19 cellular contexts compared by ENCODE assay signal in the genomic region with DNA sequence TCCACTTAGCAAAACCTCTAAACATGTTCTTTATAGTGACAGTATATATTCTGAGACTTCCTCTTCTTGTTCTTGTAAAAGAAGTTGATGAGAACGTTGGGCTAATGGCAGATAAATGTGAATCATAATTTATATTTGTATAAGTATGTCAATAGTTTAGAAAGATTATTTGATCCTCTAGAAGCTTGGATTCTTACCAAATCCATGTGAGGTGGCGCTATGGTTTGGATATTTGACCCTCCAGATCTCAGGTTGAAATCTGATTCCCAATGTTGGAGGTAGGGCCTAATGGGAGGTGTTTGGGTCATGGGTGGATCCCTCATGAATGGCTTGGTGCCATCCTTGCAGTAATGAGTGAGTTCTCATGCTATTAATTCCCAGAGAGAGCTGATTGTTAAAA. TPM values are rescaled to one million over a fixed set of nuclear protein-coding genes. Genes with fewer than 3 reads are reported as not detected.
DNase-seq lines count a peak whose midpoint lies in the region; ATAC-seq, FAIRE-seq and TF ChIP-seq lines count a peak whose summit lies in the region.
"Had no signal": no experiment of that assay in that cellular context is flagged by ENCODE, and none has a peak within 500 bp of the region (broad histone marks: within the 10 kb centered on the region; RNA-seq: fewer than 3 reads in every experiment).

No MANE protein-coding gene starts in this region.

- TF ChIP-seq EP300 in HepG2 (IDR thresholded peaks at IDR 0.05; ENCODE audit: low read depth in 2 of 2, low read length in 2 of 2) (no peak), HepG2 (CRISPR knock-in tag; IDR thresholded peaks at IDR 0.05; ENCODE audit: borderline replicate concordance) (no peak)

- H3K9ac ChIP-seq in HepG2 (ENCODE audit: insufficient read depth, low read depth, low read length) (no peak overlapping the region), PC-3 (ENCODE audit: low read length) (no peak overlapping the region)
- H3K9ac ChIP-seq: BLaER1 treated with 17β-estradiol and CSF1 and Interleukin-3, amounts not matched to agents 10 nM and 100 nM had no signal

- H3K9me3 ChIP-seq in HepG2 (ENCODE audit: low read length), result no peaks in the 10 kb centered on the region
- H3K9me3 ChIP-seq in right lobe of liver, result no peaks in the 10 kb centered on the region
- H3K9me3 ChIP-seq in PC-3 (ENCODE audit: low read length), result no peaks in the 10 kb centered on the region
- H3K9me3 ChIP-seq: BLaER1 treated with 17β-estradiol and CSF1 and Interleukin-3, amounts not matched to agents 10 nM and 100 nM had no signal

- TF ChIP-seq POLR2A in HepG2 (IDR thresholded peaks at IDR 0.05; ENCODE audit: insufficient read depth in 1 of 2, low read depth in 2 of 2, low read length in 2 of 2) (no peak), right lobe of liver (IDR thresholded peaks at IDR 0.05) (no peak)

- H3K36me3 ChIP-seq in HepG2 (replicated peaks in 1 of 2; ENCODE audit: control insufficient read depth in 1 of 2, insufficient read depth in 2 of 2, low read length in 2 of 2) (no peaks in the 10 kb centered on the region), right lobe of liver (no peaks in the 10 kb centered on the region), PC-3 (ENCODE audit: low read depth, low read length) (no peaks in the 10 kb centered on the region)
- H3K36me3 ChIP-seq: BLaER1 treated with 17β-estradiol and CSF1 and Interleukin-3, amounts not matched to agents 10 nM and 100 nM had no signal

- peaks cover 73% of the 10 kb centered on the region for H3K4me1 ChIP-seq in HepG2 (ENCODE audit: insufficient read depth, low read length)
- H3K4me1 ChIP-seq in right lobe of liver, result no peaks in the 10 kb centered on the region
- peaks cover 23% of the 10 kb centered on the region for H3K4me1 ChIP-seq in PC-3 (ENCODE audit: insufficient read depth, low read length)
- H3K4me1 ChIP-seq: BLaER1 treated with 17β-estradiol and CSF1 and Interleukin-3, amounts not matched to agents 10 nM and 100 nM had no signal

- CTCF ChIA-PET in HepG2 (lab: Yijun Ruan, JAX; ENCODE audit: low intra/inter-chr PET ratio, low total read pairs) (interaction anchor here (2.0 kb wide), 1 partner anchor 23 kb away, joined by 4 read pairs; no protein-coding TSS in a partner anchor), PC-3 (lab: Charles Lee) (interaction anchor here (0.6 to 1.9 kb wide), 3 partner anchors 21 to 382 kb away, joined by 3 to 7 read pairs (median 5); partner anchors contain the start of gene SCN1A)

- H3K27me3 ChIP-seq in HepG2 (ENCODE audit: control insufficient read depth in 1 of 2, insufficient read depth in 2 of 2, low read length in 2 of 2), result no peaks in the 10 kb centered on the region
- H3K27me3 ChIP-seq in right lobe of liver, result no peaks in the 10 kb centered on the region
- H3K27me3 ChIP-seq in PC-3 (ENCODE audit: low read length), result peaks cover 17% of the 10 kb centered on the region; the same call in 1 of the 2 replicates
- H3K27me3 ChIP-seq: BLaER1 treated with 17β-estradiol and CSF1 and Interleukin-3, amounts not matched to agents 10 nM and 100 nM had no signal

- in situ Hi-C loops in HepG2 (cut with HindIII; ENCODE audit: extremely low pct_ligation_motif_present, low pct_unique_long_range_greater_than_20kb), result no loop called here

- H3K9me2 ChIP-seq in PC-3 (replicated peaks; ENCODE audit: low read length), result no peaks in the 10 kb centered on the region

- DNase-seq in NCI-H1092 (lab: John Stamatoyannopoulos, UW), result peak; percentile 2
- DNase-seq in NCI-H1092 treated with DMSO at 0.1 percent for 48 hours (lab: John Stamatoyannopoulos, UW), result no peak
- DNase-seq in HepG2 (ENCODE audit: low spot score), result no peak
- no peak for DNase-seq in right lobe of liver
- peak; percentile 96 for DNase-seq in PC-3
- no peak for DNase-seq in activated T-cell treated with anti-CD3 and anti-CD28 coated beads for 4 hours
- DNase-seq: ACHN; Calu3; CD4-positive, alpha-beta T cell; DMS 273 treated with DMSO at 0.1 percent for 48 hours; DMS79 treated with DMSO at 0.1 percent for 48 hours; EL; GOT3; H9 had no signal

- POLR2A ChIA-PET in HepG2 (lab: Yijun Ruan, JAX) (interaction anchor here (1.0 to 8.9 kb wide), 3 partner anchors 17 to 204 kb away, joined by 5 to 198 read pairs (median 5); partner anchors contain the start of gene TTC21B), PC-3 (lab: Charles Lee; ENCODE audit: unreplicated experiment) (interaction anchor here (0.5 kb wide), 1 partner anchor 115 kb away, joined by 3 read pairs; no protein-coding TSS in a partner anchor)

- no peak overlapping the region for H3K4me3 ChIP-seq in HepG2 (replicated peaks in 1 of 3; ENCODE audit: insufficient read depth in 1 of 3, low read depth in 2 of 3, low read length in 3 of 3)
- no peak overlapping the region for H3K4me3 ChIP-seq in right lobe of liver
- H3K4me3 ChIP-seq in PC-3 (ENCODE audit: low read length), result no peak overlapping the region
- H3K4me3 ChIP-seq: BLaER1 treated with 17β-estradiol and CSF1 and Interleukin-3, amounts not matched to agents 10 nM and 100 nM had no signal

- ATAC-seq in HepG2, result no peak
- no peak for ATAC-seq in right lobe of liver
- peak; percentile 89 for ATAC-seq in PC-3
- no peak for ATAC-seq in HG02852 (IDR thresholded peaks at IDR 0.05; ENCODE audit: unreplicated experiment)

- H4K20me1 ChIP-seq in HepG2 (ENCODE audit: insufficient read depth, low read length) (no peaks in the 10 kb centered on the region), PC-3 (ENCODE audit: low read length) (no peaks in the 10 kb centered on the region)
- H4K20me1 ChIP-seq: BLaER1 treated with 17β-estradiol and CSF1 and Interleukin-3, amounts not matched to agents 10 nM and 100 nM had no signal

- no peak for TF ChIP-seq RAD21 in HepG2 (CRISPR knock-in tag; IDR thresholded peaks at IDR 0.05)

- no peak for TF ChIP-seq CTCF in HepG2 (CRISPR knock-in tag; IDR thresholded peaks at IDR 0.05)
- no peak for TF ChIP-seq CTCF in right lobe of liver (IDR thresholded peaks at IDR 0.05)
- 0 out of 2 replicates have a peak, but pooled peaks have one; percentile 15 for TF ChIP-seq CTCF in PC-3 (conservative IDR thresholded peaks at IDR 0.05; ENCODE audit: low read depth, low read length)

- peak overlapping the region; percentile 66 for H3K27ac ChIP-seq in HepG2 (ENCODE audit: extremely low read length, insufficient read depth, low read length)
- no peak overlapping the region for H3K27ac ChIP-seq in right lobe of liver
- peak overlapping the region; percentile 24 for H3K27ac ChIP-seq in PC-3 (ENCODE audit: low read length)
- H3K27ac ChIP-seq: BLaER1 treated with 17β-estradiol and CSF1 and Interleukin-3, amounts not matched to agents 10 nM and 100 nM had no signal

- FAIRE-seq in HepG2 (lab: Jason Lieb, UNC), result no peak
- FAIRE-seq: G401.6, GM12892 had no signal

- intact Hi-C loops in HepG2 (cut with micrococcal nuclease; ENCODE audit: unreplicated experiment), result loop anchor here (5.0 kb wide), 1 partner anchor 1175 kb away; no protein-coding TSS in a partner anchor
- intact Hi-C loops in right lobe of liver (cut with DNase I), result no loop called here
- intact Hi-C loops in PC-3 (cut with micrococcal nuclease), result loop anchor here (1.0 kb wide), 1 partner anchor 379 kb away; no protein-coding TSS in a partner anchor

- H3K4me2 ChIP-seq in HepG2 (ENCODE audit: low read depth, low read length) (peak overlapping the region; percentile 5), PC-3 (ENCODE audit: low read length) (peak overlapping the region; percentile 27)
- H3K4me2 ChIP-seq: BLaER1 treated with 17β-estradiol and CSF1 and Interleukin-3, amounts not matched to agents 10 nM and 100 nM had no signal

- no peaks in the 10 kb centered on the region for H3K79me2 ChIP-seq in HepG2 (ENCODE audit: insufficient read depth, low read length)
- no peaks in the 10 kb centered on the region for H3K79me2 ChIP-seq in PC-3 (ENCODE audit: low read length)

- no peak overlapping the region for H2AFZ ChIP-seq in HepG2 (ENCODE audit: low read length)
- no peak overlapping the region for H2AFZ ChIP-seq in PC-3 (ENCODE audit: low read length)

- 65% methylated on average over 2 of the region's 2 CpGs for WGBS in HepG2 (ENCODE audit: low lambda C conversion rate)
- 42% methylated on average over 2 of the region's 2 CpGs for WGBS in right lobe of liver (ENCODE audit: insufficient coverage, low coverage, low lambda C conversion rate, missing lambda C conversion rate)

- BruUV-seq in HepG2 (replicated peaks; lab: Mats Ljungman, UMichigan), result TSS peak; percentile 69
- BruUV-seq in PC-3 (replicated peaks; lab: Mats Ljungman, UMichigan), result no TSS peak

- H3F3A ChIP-seq in PC-3 (ENCODE audit: low read length, unreplicated experiment), result no peaks in the 10 kb centered on the region

TF ChIP-seq in HepG2, 621 proteins besides CTCF, POLR2A, EP300 and RAD21 (continues in another document):
- TF ChIP-seq ZNF317 (CRISPR knock-in tag; IDR thresholded peaks at IDR 0.05) (no peak), ZNF121 (CRISPR knock-in tag; IDR thresholded peaks at IDR 0.05) (no peak), ZC3H4 (CRISPR knock-in tag; IDR thresholded peaks at IDR 0.05; ENCODE audit: borderline replicate concordance) (no peak), ZNF720 (CRISPR knock-in tag; IDR thresholded peaks at IDR 0.05) (no peak)

RNA-seq across cellular contexts. Expression of gene SCN1A, which starts 29.8 kb away (rescaled TPM):
- total RNA-seq in HepG2 (2016; rRNA removed; fragmentation: Illumina TruSeq; extraction: Trizol) (19.6 and 39.4 TPM in 2 replicates), right lobe of liver (not detected), PC-3 (2014; rRNA removed) (0.04 TPM in 1 of 2 replicates, not detected in the other)
- total RNA-seq in HepG2 (2016; cell fraction: cytosol; rRNA removed; fragmentation: Illumina TruSeq; extraction: Trizol; ENCODE audit: low read depth), result 2.4 and 3.5 TPM in 2 replicates
- 19.3 and 35.5 TPM in 2 replicates for total RNA-seq in HepG2 (2016; cell fraction: insoluble cytoplasmic fraction; rRNA removed; fragmentation: Illumina TruSeq; extraction: Trizol)
- total RNA-seq in HepG2 (2016; cell fraction: membrane; rRNA removed; fragmentation: Illumina TruSeq; extraction: Trizol), result 5.8 and 8.3 TPM in 2 replicates
- 141 and 149 TPM in 2 replicates for total RNA-seq in HepG2 (2016; cell fraction: nucleus; rRNA removed; fragmentation: Illumina TruSeq; extraction: Trizol)
- polyA plus RNA-seq in HepG2 (2011; rRNA removed), result 14.9 and 19.9 TPM in 2 replicates
- 2.7 and 3.9 TPM in 2 replicates for polyA plus RNA-seq in HepG2 (2011; cell fraction: cytosol; rRNA removed)
- 47.7 and 48.1 TPM in 2 replicates for polyA plus RNA-seq in HepG2 (2011; cell fraction: nucleus; rRNA removed)
- polyA plus RNA-seq in HepG2 (2012), result 15.2 and 31.7 TPM in 2 replicates
- 0.17 and 0.38 TPM in 2 replicates for polyA plus RNA-seq in HepG2 (2016; cell fraction: cytosol; fragmentation: Illumina TruSeq; extraction: Trizol; ENCODE audit: low read depth)
- polyA plus RNA-seq in HepG2 (2016; cell fraction: insoluble cytoplasmic fraction; fragmentation: Illumina TruSeq; extraction: Trizol; ENCODE audit: low read depth), result 6.1 and 6.6 TPM in 2 replicates
- 0.72 and 1.3 TPM in 2 replicates for polyA plus RNA-seq in HepG2 (2016; cell fraction: membrane; fragmentation: Illumina TruSeq; extraction: Trizol; ENCODE audit: low read depth)
- 138 and 145 TPM in 2 replicates for polyA plus RNA-seq in HepG2 (2016; cell fraction: nucleus; fragmentation: Illumina TruSeq; extraction: Trizol; ENCODE audit: insufficient read depth, low read depth)
- 0.14 and 28.2 TPM in 2 replicates for polyA minus RNA-seq in HepG2 (2011; rRNA and poly(A)+ RNA removed; ENCODE audit: low replicate concordance)
- polyA minus RNA-seq in HepG2 (2011; cell fraction: cytosol; rRNA and poly(A)+ RNA removed), result 7.8 and 8.3 TPM in 2 replicates
- polyA minus RNA-seq in HepG2 (2011; cell fraction: nucleus; rRNA and poly(A)+ RNA removed), result 174 and 195 TPM in 2 replicates
- total RNA-seq: A172; Calu3; CD4-positive, alpha-beta T cell had no signal

Comparison
In these comparisons a context has a peak if more than half of its experiments do, and no peak if none do; other contexts are left out.
1. DNase-seq: peak in NCI-H1092 (single experiment) and PC-3 (single experiment); none in NCI-H1092 treated with DMSO at 0.1 percent for 48 hours (single experiment), HepG2 (single experiment), right lobe of liver (0 of 3) and activated T-cell treated with anti-CD3 and anti-CD28 coated beads for 4 hours (single experiment).
2. H3K27ac ChIP-seq: peak in HepG2 (single experiment) and PC-3 (single experiment); none in right lobe of liver (0 of 3).
3. intact Hi-C loops: an anchor here in HepG2 (5.0 kb wide) and PC-3 (1.0 kb wide); none called in right lobe of liver.